Comparison of ENCODE assay signal across 9 cellular contexts in the genomic region with DNA sequence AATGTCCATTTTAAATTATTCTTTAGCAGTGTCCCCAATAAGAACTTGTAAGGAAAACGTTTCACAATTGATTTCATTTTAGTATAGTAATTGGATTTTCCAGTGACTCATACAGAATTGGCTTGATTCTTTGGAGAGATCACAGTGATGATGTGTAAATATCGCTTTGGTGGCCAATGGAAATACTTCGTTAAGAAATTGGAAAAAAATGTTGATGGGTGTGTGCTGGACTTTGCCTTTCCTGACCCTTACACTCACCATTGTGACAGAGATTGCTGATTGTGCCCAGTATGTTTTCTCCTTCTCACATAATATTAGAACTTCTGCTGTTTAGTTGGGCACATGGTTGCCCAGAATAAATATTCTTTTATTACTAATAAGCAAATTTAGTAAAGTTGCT. TPM values are rescaled to one million over a fixed set of nuclear protein-coding genes. Genes with fewer than 3 reads are reported as not detected.
DNase-seq lines count a peak whose midpoint lies in the region; ATAC-seq, FAIRE-seq and TF ChIP-seq lines count a peak whose summit lies in the region.
"Had no signal": no experiment of that assay in that cellular context is flagged by ENCODE, and none has a peak within 500 bp of the region (broad histone marks: within the 10 kb centered on the region; RNA-seq: fewer than 3 reads in every experiment).

No MANE protein-coding gene starts in this region.

- H3K9me1 ChIP-seq in endothelial cell of umbilical vein (replicated peaks; ENCODE audit: control insufficient read depth, extremely low read depth, insufficient read depth, low read length), result no peaks in the 10 kb centered on the region

- H3K4me1 Mint-ChIP-seq in mesothelial cell of epicardium, result peaks cover 8% of the 10 kb centered on the region
- H3K4me1 Mint-ChIP-seq: GM23338 had no signal

- H3K4me1 ChIP-seq in SK-N-SH (ENCODE audit: control insufficient read depth in 1 of 2, insufficient read depth in 2 of 2, low read depth in 1 of 2, low read length in 1 of 2) (peaks cover 0 to 18% of the 10 kb centered on the region in 2 experiments; a peak in 2 of 4 replicates), endothelial cell of umbilical vein (ENCODE audit: control insufficient read depth, extremely low read depth, insufficient read depth, low read length) (peaks cover 46% of the 10 kb centered on the region), uterus (peaks cover 0 to 4% of the 10 kb centered on the region in 2 donors)

- H3K9me2 ChIP-seq in SK-N-SH, result no peaks in the 10 kb centered on the region

- intact Hi-C loops in endothelial cell of umbilical vein (cut with micrococcal nuclease) (loop anchor here (5.0 kb wide), 2 partner anchors 154 to 374 kb away; no protein-coding TSS in a partner anchor), uterus (cut with DNase I; ENCODE audit: low total_unique reads) (loop anchor here (5.0 kb wide), 1 partner anchor 89 kb away; no protein-coding TSS in a partner anchor)

- H3K4me2 ChIP-seq in SK-N-SH, result peak overlapping the region; percentile 46
- no peak overlapping the region for H3K4me2 ChIP-seq in endothelial cell of umbilical vein (ENCODE audit: insufficient read depth, low read length)
- H3K4me2 ChIP-seq: GM23338 had no signal

- H3K27ac Mint-ChIP-seq in mesothelial cell of epicardium, result peak overlapping the region; percentile 30
- H3K27ac Mint-ChIP-seq: GM23338, progenitor cell of endocrine pancreas had no signal

- in situ Hi-C loops in GM13976 (cut with MboI; ENCODE audit: low sequenced_read_pairs, unreplicated experiment), result no loop called here

- no peaks in the 10 kb centered on the region for H4K20me1 ChIP-seq in SK-N-SH (ENCODE audit: insufficient read depth)
- no peaks in the 10 kb centered on the region for H4K20me1 ChIP-seq in endothelial cell of umbilical vein (replicated peaks; ENCODE audit: control insufficient read depth, extremely low read depth, insufficient read depth, low read length)

- no peak for FAIRE-seq in endothelial cell of umbilical vein (lab: Jason Lieb, UNC)

- peaks cover 4% of the 10 kb centered on the region for H3K9me3 Mint-ChIP-seq in mesothelial cell of epicardium

- H3K79me2 ChIP-seq in SK-N-SH (ENCODE audit: insufficient read depth), result no peaks in the 10 kb centered on the region
- no peaks in the 10 kb centered on the region for H3K79me2 ChIP-seq in endothelial cell of umbilical vein (ENCODE audit: control insufficient read depth, insufficient read depth, low read length)

- POLR2A ChIA-PET in SK-N-SH (lab: Yijun Ruan, JAX) (no interaction called here), endothelial cell of umbilical vein (lab: Charles Lee) (interaction anchor here (0.7 to 2.0 kb wide), 2 partner anchors 76 to 78 kb away, joined by 3 to 8 read pairs; no protein-coding TSS in a partner anchor)

- peaks cover 14% of the 10 kb centered on the region for H3K9me3 ChIP-seq in SK-N-SH
- H3K9me3 ChIP-seq in endothelial cell of umbilical vein (replicated peaks; ENCODE audit: control insufficient read depth, insufficient read depth, low read length), result no peaks in the 10 kb centered on the region
- no peaks in the 10 kb centered on the region for H3K9me3 ChIP-seq in uterus

- H3K27ac ChIP-seq in SK-N-SH (ENCODE audit: low read depth in 2 of 2, low read length in 1 of 2), result peak overlapping the region in 1 of 2 experiments; percentile 67; a peak in 2 of 4 replicates
- H3K27ac ChIP-seq in endothelial cell of umbilical vein (ENCODE audit: insufficient read depth, low read depth, low read length), result peak overlapping the region; percentile 90
- peak overlapping the region; percentile 73 to 74 for H3K27ac ChIP-seq in uterus

- peak overlapping the region; percentile 38; the same call in 1 of the 2 replicates for H3K9ac ChIP-seq in SK-N-SH
- peak overlapping the region; percentile 50 for H3K9ac ChIP-seq in endothelial cell of umbilical vein (replicated peaks; ENCODE audit: extremely low read depth, insufficient read depth, low read length)

- peak overlapping the region; percentile 45 for H2AFZ ChIP-seq in SK-N-SH (ENCODE audit: low read depth)
- no peak overlapping the region for H2AFZ ChIP-seq in endothelial cell of umbilical vein (ENCODE audit: low read depth, low read length)
- H2AFZ ChIP-seq: GM23338 had no signal

- no peak for DNase-seq in SK-N-SH
- DNase-seq in endothelial cell of umbilical vein (ENCODE audit: low read depth, low spot score), result peak; percentile 67
- no peak for DNase-seq in mesothelial cell of epicardium (ENCODE audit: low spot score in 2 of 2, unreplicated experiment in 2 of 2)
- DNase-seq in uterus, result no peak
- DNase-seq in SHP77 (lab: John Stamatoyannopoulos, UW), result no peak
- DNase-seq in GM13976 (ENCODE audit: low spot score), result no peak

- H3K4me3 ChIP-seq in SK-N-SH (ENCODE audit: low read depth in 2 of 2, low read length in 1 of 2) (no peak overlapping the region), endothelial cell of umbilical vein (replicated peaks in 1 of 3; ENCODE audit: insufficient read depth in 1 of 3, low read depth in 1 of 3, low read length in 3 of 3) (no peak overlapping the region), uterus (no peak overlapping the region)
- H3K4me3 ChIP-seq: GM23338 had no signal

- H3K36me3 ChIP-seq in SK-N-SH (replicated peaks in 1 of 2; ENCODE audit: control insufficient read depth in 1 of 2, insufficient read depth in 2 of 2, low read length in 1 of 2) (peaks cover 0 to 7% of the 10 kb centered on the region in 2 experiments), endothelial cell of umbilical vein (ENCODE audit: control insufficient read depth in 2 of 2, extremely low read depth in 1 of 2, insufficient read depth in 2 of 2, low read length in 2 of 2) (peaks cover 0 to 3% of the 10 kb centered on the region in 2 experiments), uterus (no peaks in the 10 kb centered on the region)

- peaks cover 28% of the 10 kb centered on the region for H3F3A ChIP-seq in SK-N-SH (replicated peaks; ENCODE audit: insufficient read depth)

- TF ChIP-seq EP300 in SK-N-SH (IDR thresholded peaks at IDR 0.05; ENCODE audit: borderline replicate concordance in 1 of 2, low read depth in 1 of 2, low read length in 1 of 2), result no peak

- 29% methylated on average over 3 of the region's 3 CpGs for WGBS in SK-N-SH (ENCODE audit: low lambda C conversion rate)

- TF ChIP-seq CTCF in SK-N-SH (IDR thresholded peaks at IDR 0.05) (no peak), endothelial cell of umbilical vein (IDR thresholded peaks at IDR 0.05; ENCODE audit: extremely low read depth in 1 of 2, insufficient read depth in 1 of 2, low read depth in 1 of 2, low read length in 2 of 2) (no peak), mesothelial cell of epicardium (IDR thresholded peaks at IDR 0.05; ENCODE audit: unreplicated experiment) (no peak), uterus (IDR thresholded peaks at IDR 0.05) (no peak), GM13976 (IDR thresholded peaks at IDR 0.05; ENCODE audit: borderline replicate concordance, control extremely low read depth, extremely low read depth, insufficient read depth, missing control alignments) (no peak)

- H3K4me3 Mint-ChIP-seq in mesothelial cell of epicardium, result no peak overlapping the region
- H3K4me3 Mint-ChIP-seq: GM23338 had no signal

- H3K27me3 ChIP-seq in SK-N-SH (ENCODE audit: insufficient read depth) (no peaks in the 10 kb centered on the region), endothelial cell of umbilical vein (ENCODE audit: control insufficient read depth in 2 of 2, insufficient read depth in 2 of 2, low read length in 2 of 2) (no peaks in the 10 kb centered on the region), uterus (no peaks in the 10 kb centered on the region)

- dilution Hi-C loops in endothelial cell of umbilical vein (cut with MboI; ENCODE audit: extremely low pct_ligation_motif_present, low sequenced_read_pairs), result no loop called here

- peaks cover 5% of the 10 kb centered on the region for H3K36me3 Mint-ChIP-seq in mesothelial cell of epicardium

- TF ChIP-seq POLR2A in endothelial cell of umbilical vein (IDR thresholded peaks at IDR 0.05; ENCODE audit: low read depth, low read length), result no peak
- TF ChIP-seq POLR2A in uterus (IDR thresholded peaks at IDR 0.05), result no peak

- H3K27me3 Mint-ChIP-seq in mesothelial cell of epicardium (ENCODE audit: low read depth), result no peaks in the 10 kb centered on the region
- H3K27me3 Mint-ChIP-seq: progenitor cell of endocrine pancreas had no signal

- no peak for TF ChIP-seq RAD21 in SK-N-SH (IDR thresholded peaks at IDR 0.05; ENCODE audit: low read length)

- no peak for ATAC-seq in HG02588 (IDR thresholded peaks at IDR 0.05; ENCODE audit: unreplicated experiment)

- no TSS peak for BruUV-seq in endothelial cell of umbilical vein (replicated peaks; lab: Mats Ljungman, UMichigan)

- CTCF ChIA-PET in SK-N-SH (lab: Yijun Ruan, JAX), result interaction anchor here (0.8 to 8.1 kb wide), 44 partner anchors 8 to 374 kb away, joined by 3 to 279 read pairs (median 6); a partner anchor contains a TSS
- CTCF ChIA-PET in endothelial cell of umbilical vein (lab: Charles Lee), result interaction anchor here (1.2 to 4.6 kb wide), 24 partner anchors 10 to 374 kb away, joined by 3 to 120 read pairs (median 10); a partner anchor contains a TSS

TF ChIP-seq in SK-N-SH, 30 proteins besides CTCF, POLR2A, EP300 and RAD21 (continues in another document):
- TF ChIP-seq MXI1 (IDR thresholded peaks at IDR 0.05; ENCODE audit: low read depth, low read length), result no peak
- no peak; the same call in 1 of the 2 replicates for TF ChIP-seq JUND (IDR thresholded peaks at IDR 0.05)
- no peak; the same call in 1 of the 2 replicates for TF ChIP-seq NFIC (IDR thresholded peaks at IDR 0.05; ENCODE audit: borderline replicate concordance)
- no peak for TF ChIP-seq NRF1 (IDR thresholded peaks at IDR 0.05; ENCODE audit: low read depth, low read length)

TF ChIP-seq in endothelial cell of umbilical vein, 7 proteins besides CTCF, POLR2A, EP300 and RAD21 (continues in another document):
- TF ChIP-seq JUN (IDR thresholded peaks at IDR 0.05; ENCODE audit: borderline replicate concordance, insufficient read depth, insufficient read length, low read depth), result peak; percentile 42
- no peak for TF ChIP-seq MYC (IDR thresholded peaks at IDR 0.05; ENCODE audit: low read depth, low read length)
- TF ChIP-seq FOS (IDR thresholded peaks at IDR 0.05; ENCODE audit: borderline replicate concordance, insufficient read depth, low read length), result no peak

RNA-seq across cellular contexts. Expression of a gene that starts 7.4 kb away (rescaled TPM):
- polyA plus RNA-seq in SK-N-SH (2012; rRNA removed), result 0.16 and 0.36 TPM in 2 replicates
- polyA plus RNA-seq in SK-N-SH (2012; cell fraction: cytosol; rRNA removed), result 0.09 and 0.28 TPM in 2 replicates
- polyA plus RNA-seq in SK-N-SH (2012; cell fraction: nucleus; rRNA removed), result 0.21 and 0.45 TPM in 2 replicates
- 8.3 and 12.9 TPM in 2 replicates for total RNA-seq in endothelial cell of umbilical vein
- 0.59 and 0.86 TPM in 2 replicates for polyA plus RNA-seq in endothelial cell of umbilical vein
- 0.57 and 0.65 TPM in 2 replicates for polyA plus RNA-seq in endothelial cell of umbilical vein (2011; cell fraction: cytosol; rRNA removed)
- 11.4 and 12.8 TPM in 2 replicates for polyA plus RNA-seq in endothelial cell of umbilical vein (2011; cell fraction: nucleus; rRNA removed)
- 3.4 and 3.6 TPM in 2 replicates for polyA plus RNA-seq in endothelial cell of umbilical vein (2012)
- polyA minus RNA-seq in endothelial cell of umbilical vein, result 2.1 and 3.2 TPM in 2 replicates
- not detected for polyA minus RNA-seq in endothelial cell of umbilical vein (2011; cell fraction: cytosol; rRNA and poly(A)+ RNA removed)
- 17.6 and 23.9 TPM in 2 replicates for polyA minus RNA-seq in endothelial cell of umbilical vein (2011; cell fraction: nucleus; rRNA and poly(A)+ RNA removed)
- 4.3 to 5.7 TPM (median 4.8 TPM) in 3 replicates for total RNA-seq in mesothelial cell of epicardium
- total RNA-seq in uterus, result 10 to 100 TPM in 3 of 4 donors, 1 to 10 TPM in 1; 9.2 to 22.8 (median 14.5) TPM
